9 cellular contexts compared by ENCODE assay signal in the genomic region with DNA sequence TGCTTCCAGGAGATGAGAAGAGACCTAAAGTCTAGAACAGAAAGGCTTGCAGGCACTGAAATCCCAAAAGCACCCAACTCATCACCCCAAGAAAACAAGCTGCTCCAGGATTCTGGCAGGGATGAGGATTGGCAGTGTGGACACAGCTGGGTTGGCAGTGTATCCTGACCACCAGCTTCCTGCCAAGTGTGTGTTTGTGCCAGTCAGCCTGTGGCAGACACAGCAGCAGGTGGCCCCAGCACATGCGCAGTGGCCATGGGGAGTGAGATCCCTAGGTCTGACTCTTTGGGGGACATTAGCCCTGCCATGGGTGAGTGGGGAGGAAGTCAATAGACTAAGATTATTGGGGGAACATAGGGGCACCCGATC. TPM values are rescaled to one million over a fixed set of nuclear protein-coding genes. Genes with fewer than 3 reads are reported as not detected.
DNase-seq lines count a peak whose midpoint lies in the region; ATAC-seq and TF ChIP-seq lines count a peak whose summit lies in the region.
"Had no signal": no experiment of that assay in that cellular context is flagged by ENCODE, and none has a peak within 500 bp of the region (broad histone marks: within the 10 kb centered on the region; RNA-seq: fewer than 3 reads in every experiment).

No MANE protein-coding gene starts in this region.

- DNase-seq in activated naive CD4-positive, alpha-beta T cell treated with anti-CD3 and anti-CD28 coated beads for 36 hours, result peak; percentile 12
- no peak for DNase-seq in activated naive CD4-positive, alpha-beta T cell treated with anti-CD3 and anti-CD28 coated beads, Interleukin-2, amount 50 U/mL, for 16 hours
- DNase-seq in immature natural killer cell, result no peak

- intact Hi-C loops in activated naive CD4-positive, alpha-beta T cell treated with anti-CD3 and anti-CD28 coated beads for 36 hours (cut with micrococcal nuclease), result no loop called here

- H3K36me3 Mint-ChIP-seq in activated naive CD4-positive, alpha-beta T cell treated with anti-CD3 and anti-CD28 coated beads for 36 hours (ENCODE audit: low read depth), result peaks cover 25% of the 10 kb centered on the region
- peaks cover 31% of the 10 kb centered on the region for H3K36me3 Mint-ChIP-seq in activated T-helper 17 cell treated with anti-CD3 and anti-CD28 coated beads, Interleukin-2, amount 50 U/mL, for 72 hours (ENCODE audit: low read depth)
- H3K36me3 Mint-ChIP-seq in immature natural killer cell, result peaks cover 8 to 13% (median 10%) of the 10 kb centered on the region in 3 donors

- H3K27me3 Mint-ChIP-seq in activated naive CD4-positive, alpha-beta T cell treated with anti-CD3 and anti-CD28 coated beads for 36 hours (ENCODE audit: low read depth), result no peaks in the 10 kb centered on the region
- H3K27me3 Mint-ChIP-seq in activated T-helper 17 cell treated with anti-CD3 and anti-CD28 coated beads, Interleukin-2, amount 50 U/mL, for 72 hours, result no peaks in the 10 kb centered on the region
- peaks cover 0 to 2% (median 1%) of the 10 kb centered on the region in 3 donors for H3K27me3 Mint-ChIP-seq in immature natural killer cell (ENCODE audit: low read depth in 3 of 3)

- no peaks in the 10 kb centered on the region for H3K9me3 Mint-ChIP-seq in activated naive CD4-positive, alpha-beta T cell treated with anti-CD3 and anti-CD28 coated beads for 36 hours
- H3K9me3 Mint-ChIP-seq in activated T-helper 17 cell treated with anti-CD3 and anti-CD28 coated beads, Interleukin-2, amount 50 U/mL, for 72 hours, result no peaks in the 10 kb centered on the region
- no peaks in the 10 kb centered on the region for H3K9me3 Mint-ChIP-seq in immature natural killer cell
- H3K9me3 Mint-ChIP-seq: nephron had no signal

- no peak overlapping the region for H3K4me3 Mint-ChIP-seq in activated naive CD4-positive, alpha-beta T cell treated with anti-CD3 and anti-CD28 coated beads for 36 hours
- no peak overlapping the region for H3K4me3 Mint-ChIP-seq in activated T-helper 17 cell treated with anti-CD3 and anti-CD28 coated beads, Interleukin-2, amount 50 U/mL, for 72 hours
- H3K4me3 Mint-ChIP-seq in immature natural killer cell, result no peak overlapping the region
- H3K4me3 Mint-ChIP-seq: nephron had no signal

- CTCF ChIA-PET in activated naive CD4-positive, alpha-beta T cell treated with anti-CD3 and anti-CD28 coated beads for 36 hours (lab: Charles Lee), result interaction anchor here (1.3 to 1.4 kb wide), 2 partner anchors 10 to 116 kb away, joined by 3 to 5 read pairs; no protein-coding TSS in a partner anchor

- H3K4me1 Mint-ChIP-seq in activated naive CD4-positive, alpha-beta T cell treated with anti-CD3 and anti-CD28 coated beads for 36 hours (ENCODE audit: low read depth), result peaks cover 41% of the 10 kb centered on the region
- peaks cover 9% of the 10 kb centered on the region for H3K4me1 Mint-ChIP-seq in activated T-helper 17 cell treated with anti-CD3 and anti-CD28 coated beads, Interleukin-2, amount 50 U/mL, for 72 hours
- peaks cover 27 to 42% of the 10 kb centered on the region in 2 donors for H3K4me1 Mint-ChIP-seq in immature natural killer cell
- H3K4me1 Mint-ChIP-seq: nephron had no signal

- H3K27ac ChIP-seq in temporal lobe (ENCODE audit: low read depth, low read length), result peak overlapping the region; percentile 99

- peak; percentile 31 for ATAC-seq in activated T-helper 17 cell treated with anti-CD3 and anti-CD28 coated beads, Interleukin-2, amount 50 U/mL, for 72 hours (replicated peaks)
- ATAC-seq in GM18505 (IDR thresholded peaks at IDR 0.05; ENCODE audit: unreplicated experiment), result no peak
- ATAC-seq in GM21367 (IDR thresholded peaks at IDR 0.05; ENCODE audit: unreplicated experiment), result no peak
- ATAC-seq in HG03108 (IDR thresholded peaks at IDR 0.05; ENCODE audit: unreplicated experiment), result no peak

- TF ChIP-seq POLR2A in GM18505 (IDR thresholded peaks at IDR 0.05; ENCODE audit: borderline replicate concordance, extremely low read depth, insufficient read depth, insufficient read length), result no peak

- peak overlapping the region; percentile 57 for H3K27ac Mint-ChIP-seq in activated naive CD4-positive, alpha-beta T cell treated with anti-CD3 and anti-CD28 coated beads for 36 hours
- H3K27ac Mint-ChIP-seq in activated T-helper 17 cell treated with anti-CD3 and anti-CD28 coated beads, Interleukin-2, amount 50 U/mL, for 72 hours, result peak overlapping the region; percentile 58
- peak overlapping the region in 4 of 6 donors; percentile 66 to 75 (median 70) for H3K27ac Mint-ChIP-seq in immature natural killer cell

RNA-seq across cellular contexts. Expression of a gene that starts 8.7 kb away (rescaled TPM):
- total RNA-seq in activated naive CD4-positive, alpha-beta T cell treated with anti-CD3 and anti-CD28 coated beads for 36 hours, result 10 to 100 TPM; 24.4 to 26.2 TPM
- total RNA-seq in activated T-helper 17 cell treated with anti-CD3 and anti-CD28 coated beads, Interleukin-2, amount 50 U/mL, for 72 hours, result 10 to 100 TPM; 27.3 to 29.0 TPM
- polyA plus RNA-seq in immature natural killer cell, result 100 to 1,000 TPM in 1 of 3 donors, 10 to 100 TPM in 2; 95.8 to 106 (median 96.0) TPM
- total RNA-seq in temporal lobe, result 32.2 TPM

RNA-seq across cellular contexts. Expression of a gene that starts 16.0 kb away (rescaled TPM):
- 10 to 100 TPM; 88.2 to 91.3 TPM for total RNA-seq in activated naive CD4-positive, alpha-beta T cell treated with anti-CD3 and anti-CD28 coated beads for 36 hours
- 10 to 100 TPM; 70.6 to 88.6 TPM for total RNA-seq in activated T-helper 17 cell treated with anti-CD3 and anti-CD28 coated beads, Interleukin-2, amount 50 U/mL, for 72 hours
- polyA plus RNA-seq in immature natural killer cell, result 10 to 100 TPM; 37.5 to 70.8 (median 63.1) TPM
- total RNA-seq in temporal lobe, result 61.2 TPM

RNA-seq across cellular contexts. Expression of a gene that starts 20.9 kb away (rescaled TPM):
- total RNA-seq in activated naive CD4-positive, alpha-beta T cell treated with anti-CD3 and anti-CD28 coated beads for 36 hours, result 100 to 1,000 TPM; 346 to 357 TPM
- total RNA-seq in activated T-helper 17 cell treated with anti-CD3 and anti-CD28 coated beads, Interleukin-2, amount 50 U/mL, for 72 hours, result 100 to 1,000 TPM; 153 to 245 TPM
- polyA plus RNA-seq in immature natural killer cell, result 100 to 1,000 TPM; 162 to 221 (median 164) TPM
- 133 TPM for total RNA-seq in temporal lobe

RNA-seq across cellular contexts. Expression of a gene that starts 21.6 kb away (rescaled TPM):
- not detected for total RNA-seq in activated naive CD4-positive, alpha-beta T cell treated with anti-CD3 and anti-CD28 coated beads for 36 hours
- not detected for total RNA-seq in activated T-helper 17 cell treated with anti-CD3 and anti-CD28 coated beads, Interleukin-2, amount 50 U/mL, for 72 hours
- polyA plus RNA-seq in immature natural killer cell, result not detected
- total RNA-seq in temporal lobe, result 2.2 TPM

RNA-seq across cellular contexts. Expression of a gene that starts 22.5 kb away (rescaled TPM):
- total RNA-seq in activated naive CD4-positive, alpha-beta T cell treated with anti-CD3 and anti-CD28 coated beads for 36 hours, result 1 to 10 TPM; 6.6 to 7.0 TPM
- 1 to 10 TPM; 6.8 to 7.9 TPM for total RNA-seq in activated T-helper 17 cell treated with anti-CD3 and anti-CD28 coated beads, Interleukin-2, amount 50 U/mL, for 72 hours
- 1 to 10 TPM; 1.5 to 9.7 (median 3.7) TPM for polyA plus RNA-seq in immature natural killer cell
- 14.0 TPM for total RNA-seq in temporal lobe
